Comparison of ENCODE assay signal across 1 cellular context in the genomic region with DNA sequence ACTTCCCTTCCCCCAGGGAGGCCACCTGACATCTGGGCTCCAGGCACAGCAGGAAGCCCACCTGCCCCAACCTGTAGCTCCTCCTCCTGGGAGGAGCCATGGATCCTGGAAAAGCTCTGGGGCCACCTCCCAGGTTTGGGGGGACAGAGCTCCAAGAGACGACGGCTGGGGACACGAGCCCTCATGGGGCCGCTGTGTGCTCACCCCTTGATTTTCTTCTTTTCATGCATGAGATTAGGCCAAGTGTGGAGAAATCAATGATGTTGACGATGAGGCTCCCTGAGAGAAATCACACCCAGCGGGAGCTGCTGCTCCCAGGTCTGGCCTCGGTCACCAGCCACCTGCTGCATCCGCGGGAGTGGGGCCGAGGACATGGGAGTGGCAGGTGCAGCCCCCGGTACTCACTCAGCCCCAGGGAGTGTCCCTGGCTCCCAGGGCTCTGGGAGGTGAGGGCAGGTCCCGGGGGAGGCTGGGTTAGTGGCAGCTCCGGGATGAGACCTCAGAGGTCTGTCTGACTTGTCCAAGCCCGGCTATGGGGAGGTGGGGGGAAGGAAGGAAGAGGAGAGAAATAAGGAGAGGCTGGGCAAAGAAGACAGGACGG.
TF ChIP-seq lines count a peak whose summit lies in the region.

No MANE protein-coding gene starts in this region.

TF ChIP-seq in GM12878, 131 proteins besides CTCF, POLR2A, EP300 and RAD21:
- TF ChIP-seq BMI1 (IDR thresholded peaks at IDR 0.05; ENCODE audit: borderline replicate concordance) (no peak), NR2C1 (IDR thresholded peaks at IDR 0.05) (no peak), CBX5 (IDR thresholded peaks at IDR 0.05; ENCODE audit: low read depth) (no peak), BACH1 (IDR thresholded peaks at IDR 0.05; ENCODE audit: borderline replicate concordance) (no peak), EZH2 (IDR thresholded peaks at IDR 0.05; ENCODE audit: borderline replicate concordance, control insufficient read depth, low read depth, low read length) (no peak), EGR1 (IDR thresholded peaks at IDR 0.05; ENCODE audit: borderline replicate concordance in 1 of 2, low read depth in 2 of 2, low read length in 2 of 2) (no peak), TBL1XR1 (IDR thresholded peaks at IDR 0.05; ENCODE audit: low read depth, low read length) (no peak), TCF3 (IDR thresholded peaks at IDR 0.05; ENCODE audit: borderline replicate concordance, insufficient read depth, low read depth, low read length) (no peak), TCF7 (IDR thresholded peaks at IDR 0.05; ENCODE audit: borderline replicate concordance) (no peak), MEF2A (IDR thresholded peaks at IDR 0.05; ENCODE audit: insufficient read depth, low read depth, low read length) (no peak), RAD51 (IDR thresholded peaks at IDR 0.05) (no peak), ETV6 (conservative IDR thresholded peaks at IDR 0.05 in 1 of 2, IDR thresholded peaks at IDR 0.05 in 1 of 2; ENCODE audit: borderline replicate concordance in 1 of 2, low read depth in 1 of 2) (no peak), HDGF (IDR thresholded peaks at IDR 0.05) (no peak), ZNF217 (IDR thresholded peaks at IDR 0.05) (no peak), CHD1 (IDR thresholded peaks at IDR 0.05; ENCODE audit: low read depth, low read length) (no peak), PAX5 (IDR thresholded peaks at IDR 0.05; ENCODE audit: borderline replicate concordance, low read depth, low read length) (no peak)
- TF ChIP-seq, protein P1, sequence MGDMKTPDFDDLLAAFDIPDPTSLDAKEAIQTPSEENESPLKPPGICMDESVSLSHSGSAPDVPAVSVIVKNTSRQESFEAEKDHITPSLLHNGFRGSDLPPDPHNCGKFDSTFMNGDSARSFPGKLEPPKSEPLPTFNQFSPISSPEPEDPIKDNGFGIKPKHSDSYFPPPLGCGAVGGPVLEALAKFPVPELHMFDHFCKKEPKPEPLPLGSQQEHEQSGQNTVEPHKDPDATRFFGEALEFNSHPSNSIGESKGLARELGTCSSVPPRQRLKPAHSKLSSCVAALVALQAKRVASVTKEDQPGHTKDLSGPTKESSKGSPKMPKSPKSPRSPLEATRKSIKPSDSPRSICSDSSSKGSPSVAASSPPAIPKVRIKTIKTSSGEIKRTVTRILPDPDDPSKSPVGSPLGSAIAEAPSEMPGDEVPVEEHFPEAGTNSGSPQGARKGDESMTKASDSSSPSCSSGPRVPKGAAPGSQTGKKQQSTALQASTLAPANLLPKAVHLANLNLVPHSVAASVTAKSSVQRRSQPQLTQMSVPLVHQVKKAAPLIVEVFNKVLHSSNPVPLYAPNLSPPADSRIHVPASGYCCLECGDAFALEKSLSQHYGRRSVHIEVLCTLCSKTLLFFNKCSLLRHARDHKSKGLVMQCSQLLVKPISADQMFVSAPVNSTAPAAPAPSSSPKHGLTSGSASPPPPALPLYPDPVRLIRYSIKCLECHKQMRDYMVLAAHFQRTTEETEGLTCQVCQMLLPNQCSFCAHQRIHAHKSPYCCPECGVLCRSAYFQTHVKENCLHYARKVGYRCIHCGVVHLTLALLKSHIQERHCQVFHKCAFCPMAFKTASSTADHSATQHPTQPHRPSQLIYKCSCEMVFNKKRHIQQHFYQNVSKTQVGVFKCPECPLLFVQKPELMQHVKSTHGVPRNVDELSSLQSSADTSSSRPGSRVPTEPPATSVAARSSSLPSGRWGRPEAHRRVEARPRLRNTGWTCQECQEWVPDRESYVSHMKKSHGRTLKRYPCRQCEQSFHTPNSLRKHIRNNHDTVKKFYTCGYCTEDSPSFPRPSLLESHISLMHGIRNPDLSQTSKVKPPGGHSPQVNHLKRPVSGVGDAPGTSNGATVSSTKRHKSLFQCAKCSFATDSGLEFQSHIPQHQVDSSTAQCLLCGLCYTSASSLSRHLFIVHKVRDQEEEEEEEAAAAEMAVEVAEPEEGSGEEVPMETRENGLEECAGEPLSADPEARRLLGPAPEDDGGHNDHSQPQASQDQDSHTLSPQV (IDR thresholded peaks at IDR 0.05), result no peak
- TF ChIP-seq, protein P2, sequence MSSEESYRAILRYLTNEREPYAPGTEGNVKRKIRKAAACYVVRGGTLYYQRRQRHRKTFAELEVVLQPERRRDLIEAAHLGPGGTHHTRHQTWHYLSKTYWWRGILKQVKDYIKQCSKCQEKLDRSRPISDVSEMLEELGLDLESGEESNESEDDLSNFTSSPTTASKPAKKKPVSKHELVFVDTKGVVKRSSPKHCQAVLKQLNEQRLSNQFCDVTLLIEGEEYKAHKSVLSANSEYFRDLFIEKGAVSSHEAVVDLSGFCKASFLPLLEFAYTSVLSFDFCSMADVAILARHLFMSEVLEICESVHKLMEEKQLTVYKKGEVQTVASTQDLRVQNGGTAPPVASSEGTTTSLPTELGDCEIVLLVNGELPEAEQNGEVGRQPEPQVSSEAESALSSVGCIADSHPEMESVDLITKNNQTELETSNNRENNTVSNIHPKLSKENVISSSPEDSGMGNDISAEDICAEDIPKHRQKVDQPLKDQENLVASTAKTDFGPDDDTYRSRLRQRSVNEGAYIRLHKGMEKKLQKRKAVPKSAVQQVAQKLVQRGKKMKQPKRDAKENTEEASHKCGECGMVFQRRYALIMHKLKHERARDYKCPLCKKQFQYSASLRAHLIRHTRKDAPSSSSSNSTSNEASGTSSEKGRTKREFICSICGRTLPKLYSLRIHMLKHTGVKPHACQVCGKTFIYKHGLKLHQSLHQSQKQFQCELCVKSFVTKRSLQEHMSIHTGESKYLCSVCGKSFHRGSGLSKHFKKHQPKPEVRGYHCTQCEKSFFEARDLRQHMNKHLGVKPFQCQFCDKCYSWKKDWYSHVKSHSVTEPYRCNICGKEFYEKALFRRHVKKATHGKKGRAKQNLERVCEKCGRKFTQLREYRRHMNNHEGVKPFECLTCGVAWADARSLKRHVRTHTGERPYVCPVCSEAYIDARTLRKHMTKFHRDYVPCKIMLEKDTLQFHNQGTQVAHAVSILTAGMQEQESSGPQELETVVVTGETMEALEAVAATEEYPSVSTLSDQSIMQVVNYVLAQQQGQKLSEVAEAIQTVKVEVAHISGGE (CRISPR knock-in tag; IDR thresholded peaks at IDR 0.05), result no peak
